ENCODE assay signal across 8 cellular contexts in genomic region chr9:27690816-27691215, GRCh38.
DNase-seq lines count a peak whose midpoint lies in the region; ATAC-seq and TF ChIP-seq lines count a peak whose summit lies in the region.
"Not testable (repeated sequence)": the region's sequence is repeated elsewhere in the genome, so short reads cannot be mapped to it uniquely, and the experiment has no call there.

No MANE protein-coding gene starts in this region.

- not testable (repeated sequence) for H3K4me1 ChIP-seq in lower lobe of right lung; smooth muscle cell (ENCODE audit: low read depth); upper lobe of left lung

- not testable (repeated sequence) for H3K9me3 ChIP-seq in lower lobe of right lung; smooth muscle cell (replicated peaks; ENCODE audit: low read depth); upper lobe of left lung

- H3K9ac ChIP-seq in smooth muscle cell (ENCODE audit: low read depth), result not testable (repeated sequence)

- not testable (repeated sequence) for ATAC-seq in left ventricle myocardium superior; lower lobe of right lung; upper lobe of left lung (ENCODE audit: low FRiP score in 2 of 2)

- H3K27me3 ChIP-seq in lower lobe of right lung (ENCODE audit: low read depth); smooth muscle cell (ENCODE audit: low read depth); upper lobe of left lung: not testable (repeated sequence)

- not testable (repeated sequence) for H4K20me1 ChIP-seq in smooth muscle cell (ENCODE audit: low read depth)

- H3K4me2 ChIP-seq in smooth muscle cell, result peak overlapping the region; percentile 72

- not testable (repeated sequence) for H3K9me3 Mint-ChIP-seq in chondrocyte (ENCODE audit: low read depth)

- not testable (repeated sequence) for TF ChIP-seq CTCF in chondrocyte (IDR thresholded peaks at IDR 0.05); lower lobe of right lung (IDR thresholded peaks at IDR 0.05); smooth muscle cell (IDR thresholded peaks at IDR 0.05; ENCODE audit: borderline replicate concordance, insufficient read depth, poor library complexity, severe bottlenecking); upper lobe of left lung (IDR thresholded peaks at IDR 0.05)

- 28% methylated on average over 14 of the region's 17 CpGs for WGBS in smooth muscle cell (ENCODE audit: low lambda C conversion rate)
- 60% methylated on average over 7 of the region's 17 CpGs; no CpG with 5 or more reads in 1 of the 2 donors for WGBS in upper lobe of left lung, 2 donors

- TF ChIP-seq POLR2A in upper lobe of left lung (IDR thresholded peaks at IDR 0.05), result not testable (repeated sequence)

- not testable (repeated sequence) for H3K27ac Mint-ChIP-seq in chondrocyte (ENCODE audit: unreplicated experiment)

- H3K4me3 ChIP-seq in lower lobe of right lung, upper lobe of left lung: not testable (repeated sequence)
- peak overlapping the region; percentile 29 for H3K4me3 ChIP-seq in smooth muscle cell

- peak overlapping the region; percentile 31 for H3K4me3 Mint-ChIP-seq in chondrocyte (ENCODE audit: unreplicated experiment)

- H3K36me3 ChIP-seq in lower lobe of right lung; smooth muscle cell (ENCODE audit: low read depth); upper lobe of left lung: not testable (repeated sequence)

- not testable (repeated sequence) for H3K27ac ChIP-seq in lower lobe of right lung; smooth muscle cell (ENCODE audit: low read depth); upper lobe of left lung

- not testable (repeated sequence) for H3K79me2 ChIP-seq in smooth muscle cell (ENCODE audit: low read depth)

- DNase-seq in DMS53 (lab: John Stamatoyannopoulos, UW), result peak; percentile 32
- DNase-seq in NCI-H1417 (lab: John Stamatoyannopoulos, UW), result peak in 2 of 3 experiments; percentile 1 to 13
- DNase-seq in SHP77 (lab: John Stamatoyannopoulos, UW), result peak; percentile 14 to 18
- not testable (repeated sequence) for DNase-seq in chondrocyte (ENCODE audit: low spot score); smooth muscle cell (lab: John Stamatoyannopoulos, UW; ENCODE audit: unreplicated experiment)
- DNase-seq in left ventricle myocardium superior, result peak; percentile 59
- peak; percentile 81 for DNase-seq in lower lobe of right lung
- DNase-seq in upper lobe of left lung, result peak; percentile 73 to 77

- intact Hi-C loops in left ventricle myocardium superior (cut with micrococcal nuclease); lower lobe of right lung (cut with DNase I): not testable (repeated sequence)

- H3K27me3 Mint-ChIP-seq in chondrocyte (ENCODE audit: low read depth), result peaks cover 14% of the 10 kb centered on the region

- H3K4me1 Mint-ChIP-seq in chondrocyte (ENCODE audit: low read depth), result not testable (repeated sequence)

- TF ChIP-seq EP300 in upper lobe of left lung (IDR thresholded peaks at IDR 0.05), result not testable (repeated sequence)

- H3F3A ChIP-seq in smooth muscle cell (ENCODE audit: low read depth), result not testable (repeated sequence)

- not testable (repeated sequence) for H3K36me3 Mint-ChIP-seq in chondrocyte (ENCODE audit: low read depth)

- not testable (repeated sequence) for H2AFZ ChIP-seq in smooth muscle cell (ENCODE audit: low read depth)
